ENCODE assay signal across 28 cellular contexts in genomic region chr4:1451106-1451751, GRCh38. TPM values are rescaled to one million over a fixed set of nuclear protein-coding genes. Genes with fewer than 3 reads are reported as not detected.
DNase-seq lines count a peak whose midpoint lies in the region; ATAC-seq, FAIRE-seq and TF ChIP-seq lines count a peak whose summit lies in the region.
"Had no signal": no experiment of that assay in that cellular context is flagged by ENCODE, and none has a peak within 500 bp of the region (broad histone marks: within the 10 kb centered on the region; RNA-seq: fewer than 3 reads in every experiment).

No MANE protein-coding gene starts in this region.

- CTCF ChIA-PET in activated naive CD4-positive, alpha-beta T cell treated with anti-CD3 and anti-CD28 coated beads, Interleukin-2, amount 10 ng/mL, durations not matched to agents 7 days and 5 days (lab: Charles Lee), result no interaction called here

- no peaks in the 10 kb centered on the region for H3K4me1 Mint-ChIP-seq in activated naive CD4-positive, alpha-beta T cell treated with anti-CD3 and anti-CD28 coated beads, Interleukin-2, amount 10 ng/mL, durations not matched to agents 7 days and 5 days
- H3K4me1 Mint-ChIP-seq in activated T-helper 17 cell treated with anti-CD3 and anti-CD28 coated beads, Interleukin-2, amount 50 U/mL, for 72 hours, result peaks cover 8% of the 10 kb centered on the region
- H3K4me1 Mint-ChIP-seq: CD4-positive, alpha-beta memory T cell had no signal

- peaks cover 21% of the 10 kb centered on the region for H3K9me3 Mint-ChIP-seq in activated naive CD4-positive, alpha-beta T cell treated with anti-CD3 and anti-CD28 coated beads, Interleukin-2, amount 10 ng/mL, durations not matched to agents 7 days and 5 days
- peaks cover 17% of the 10 kb centered on the region for H3K9me3 Mint-ChIP-seq in activated T-helper 17 cell treated with anti-CD3 and anti-CD28 coated beads, Interleukin-2, amount 50 U/mL, for 72 hours

- no peak for ATAC-seq in activated T-helper 17 cell treated with anti-CD3 and anti-CD28 coated beads, Interleukin-2, amount 50 U/mL, for 72 hours (replicated peaks)
- ATAC-seq in GM21447 (IDR thresholded peaks at IDR 0.05; ENCODE audit: unreplicated experiment) (no peak), HG02981 (IDR thresholded peaks at IDR 0.05; ENCODE audit: unreplicated experiment) (no peak)
- ATAC-seq: HepG2 had no signal

- H3K27ac Mint-ChIP-seq in activated naive CD4-positive, alpha-beta T cell treated with anti-CD3 and anti-CD28 coated beads, Interleukin-2, amount 10 ng/mL, durations not matched to agents 7 days and 5 days, result no peak overlapping the region
- H3K27ac Mint-ChIP-seq in activated T-helper 17 cell treated with anti-CD3 and anti-CD28 coated beads, Interleukin-2, amount 50 U/mL, for 72 hours, result no peak overlapping the region
- H3K27ac Mint-ChIP-seq: CD4-positive, alpha-beta memory T cell had no signal

- no peak for FAIRE-seq in GM12891 (lab: Jason Lieb, UNC)
- FAIRE-seq: A204.1, G401.6, H1, HepG2, RCC 7860 had no signal

- DNase-seq in activated naive CD4-positive, alpha-beta T cell treated with anti-CD3 and anti-CD28 coated beads, Interleukin-2, amount 50 U/mL, for 16 hours, result peak; percentile 7
- no peak for DNase-seq in activated naive CD4-positive, alpha-beta T cell treated with anti-CD3 and anti-CD28 coated beads, Interleukin-2, amount 10 ng/mL, durations not matched to agents 7 days and 5 days
- peak; percentile 9 for DNase-seq in GM12891 (ENCODE audit: insufficient read length, low spot score)
- DNase-seq in iPS-NIHi7 (ENCODE audit: extremely low spot score), result peak; percentile 6
- peak; percentile 53 for DNase-seq in posterior vena cava (ENCODE audit: low spot score)
- DNase-seq: AML-193; CD4-positive, alpha-beta memory T cell; COR-L47; DMS53; HCEC 1CT; KBM-7; MV-4-11; NCI-H2029; NCI-H446; NCI-H524 treated with DMSO at 0.1 percent for 48 hours; NCI-H774 had no signal

- H3K27me3 Mint-ChIP-seq in activated naive CD4-positive, alpha-beta T cell treated with anti-CD3 and anti-CD28 coated beads, Interleukin-2, amount 10 ng/mL, durations not matched to agents 7 days and 5 days, result no peaks in the 10 kb centered on the region
- H3K27me3 Mint-ChIP-seq in activated T-helper 17 cell treated with anti-CD3 and anti-CD28 coated beads, Interleukin-2, amount 50 U/mL, for 72 hours, result peaks cover 5% of the 10 kb centered on the region

- no peak for TF ChIP-seq POLR2A in GM12891 (IDR thresholded peaks at IDR 0.05; ENCODE audit: low read depth, low read length)

- H3K36me3 Mint-ChIP-seq in activated naive CD4-positive, alpha-beta T cell treated with anti-CD3 and anti-CD28 coated beads, Interleukin-2, amount 10 ng/mL, durations not matched to agents 7 days and 5 days, result no peaks in the 10 kb centered on the region
- H3K36me3 Mint-ChIP-seq in activated T-helper 17 cell treated with anti-CD3 and anti-CD28 coated beads, Interleukin-2, amount 50 U/mL, for 72 hours (ENCODE audit: low read depth), result no peaks in the 10 kb centered on the region

- H3K4me3 Mint-ChIP-seq in activated naive CD4-positive, alpha-beta T cell treated with anti-CD3 and anti-CD28 coated beads, Interleukin-2, amount 10 ng/mL, durations not matched to agents 7 days and 5 days, result no peak overlapping the region
- H3K4me3 Mint-ChIP-seq in activated T-helper 17 cell treated with anti-CD3 and anti-CD28 coated beads, Interleukin-2, amount 50 U/mL, for 72 hours, result no peak overlapping the region
- H3K4me3 Mint-ChIP-seq: CD4-positive, alpha-beta memory T cell had no signal

- intact Hi-C loops in posterior vena cava (cut with DNase I), result no loop called here

TF ChIP-seq in GM12891, 5 proteins besides CTCF, POLR2A, EP300 and RAD21:
- TF ChIP-seq TAF1 (IDR thresholded peaks at IDR 0.05; ENCODE audit: low read depth, low read length) (no peak), PAX5 (IDR thresholded peaks at IDR 0.05; ENCODE audit: insufficient read depth, low read length, severe bottlenecking) (no peak), SPI1 (IDR thresholded peaks at IDR 0.05; ENCODE audit: low read depth, low read length) (no peak), POLR2AphosphoS5 (IDR thresholded peaks at IDR 0.05; ENCODE audit: low read depth, low read length) (no peak)

RNA-seq across cellular contexts. Expression of gene NKX1-1, which starts 45.0 kb away (rescaled TPM):
- polyA plus RNA-seq in GM12891 (2012; ENCODE audit: low read depth, missing spikeins), result not detected
- not detected for total RNA-seq in posterior vena cava
- total RNA-seq in activated T-helper 17 cell treated with anti-CD3 and anti-CD28 coated beads, Interleukin-2, amount 50 U/mL, for 72 hours, result not detected
- total RNA-seq: CD4-positive, alpha-beta memory T cell; H1; HepG2; HT-29; LHCN-M2; MCF 10A had no signal
- polyA plus RNA-seq: AG04450; CD4-positive, alpha-beta memory T cell; H1; HepG2 had no signal
